ENCODE assay signal across 8 cellular contexts in genomic region chr7:82677493-82677892, GRCh38.
A peak's percentile ranks its signal among the peaks of the same experiment; 100 is the strongest.
DNase-seq lines count a peak whose midpoint lies in the region; ATAC-seq and TF ChIP-seq lines count a peak whose summit lies in the region.

No MANE protein-coding gene starts in this region.

- intact Hi-C loops in activated CD4-positive, alpha-beta T cell treated with anti-CD3 and anti-CD28 coated beads, Interleukin-2, amount 10 ng/mL, durations not matched to agents 24 days and 14 days (cut with micrococcal nuclease): no loop called here
- intact Hi-C loops in uterus (cut with DNase I; ENCODE audit: low total_unique reads): no loop called here

- no peak for TF ChIP-seq CTCF in uterus (IDR thresholded peaks at IDR 0.05)
- TF ChIP-seq CTCF in HFFc6 (IDR thresholded peaks at IDR 0.05): no peak

- H3K4me3 ChIP-seq in uterus: no peak overlapping the region

- H3K4me3 Mint-ChIP-seq in activated CD4-positive, alpha-beta T cell treated with anti-CD3 and anti-CD28 coated beads, Interleukin-2, amount 10 ng/mL, durations not matched to agents 24 days and 14 days: peak overlapping the region; percentile 51
- no peak overlapping the region for H3K4me3 Mint-ChIP-seq in HFFc6

- H3K27ac Mint-ChIP-seq in activated CD4-positive, alpha-beta T cell treated with anti-CD3 and anti-CD28 coated beads, Interleukin-2, amount 10 ng/mL, durations not matched to agents 24 days and 14 days: peak overlapping the region; percentile 72
- no peak overlapping the region for H3K27ac Mint-ChIP-seq in HFFc6

- ATAC-seq in GM18519 (IDR thresholded peaks at IDR 0.05; ENCODE audit: low FRiP score, unreplicated experiment) (peak; percentile 81), HG02885 (IDR thresholded peaks at IDR 0.05; ENCODE audit: poor library complexity, unreplicated experiment) (peak; percentile 91)

- H3K27ac ChIP-seq in uterus: no peak overlapping the region

- peaks cover 13% of the 10 kb centered on the region for H3K4me1 Mint-ChIP-seq in activated CD4-positive, alpha-beta T cell treated with anti-CD3 and anti-CD28 coated beads, Interleukin-2, amount 10 ng/mL, durations not matched to agents 24 days and 14 days
- H3K4me1 Mint-ChIP-seq in HFFc6 (ENCODE audit: low read depth): no peaks in the 10 kb centered on the region; the same call in 1 of the 2 replicates

- H3K4me1 ChIP-seq in uterus: no peaks in the 10 kb centered on the region

- H3K27me3 ChIP-seq in uterus: no peaks in the 10 kb centered on the region

- peak; percentile 85 for DNase-seq in activated CD4-positive, alpha-beta T cell treated with anti-CD3 and anti-CD28 coated beads, Interleukin-2, amount 10 ng/mL, durations not matched to agents 24 days and 14 days
- DNase-seq in iris pigment epithelial cell (ENCODE audit: low read depth) (peak; percentile 43), HuH-7.5 (ENCODE audit: low spot score) (no peak), uterus (no peak), NCI-H526 treated with DMSO at 0.1 percent for 48 hours (lab: John Stamatoyannopoulos, UW) (no peak), HFFc6 (no peak)

- TF ChIP-seq POLR2A in uterus (IDR thresholded peaks at IDR 0.05): no peak

- H3K27me3 Mint-ChIP-seq in activated CD4-positive, alpha-beta T cell treated with anti-CD3 and anti-CD28 coated beads, Interleukin-2, amount 10 ng/mL, durations not matched to agents 24 days and 14 days: no peaks in the 10 kb centered on the region
- H3K27me3 Mint-ChIP-seq in HFFc6 (ENCODE audit: insufficient read depth): no peaks in the 10 kb centered on the region; the same call in none of the 2 replicates

- no peaks in the 10 kb centered on the region for H3K36me3 ChIP-seq in uterus

- H3K9me3 ChIP-seq in uterus: no peaks in the 10 kb centered on the region

- no peaks in the 10 kb centered on the region for H3K9me3 Mint-ChIP-seq in activated CD4-positive, alpha-beta T cell treated with anti-CD3 and anti-CD28 coated beads, Interleukin-2, amount 10 ng/mL, durations not matched to agents 24 days and 14 days
- no peaks in the 10 kb centered on the region for H3K9me3 Mint-ChIP-seq in HFFc6

- H3K36me3 Mint-ChIP-seq in activated CD4-positive, alpha-beta T cell treated with anti-CD3 and anti-CD28 coated beads, Interleukin-2, amount 10 ng/mL, durations not matched to agents 24 days and 14 days (ENCODE audit: low read depth): no peaks in the 10 kb centered on the region
- H3K36me3 Mint-ChIP-seq in HFFc6 (ENCODE audit: low read depth): no peaks in the 10 kb centered on the region

Comparison
In these comparisons a context has a peak if more than half of its experiments do, and no peak if none do; other contexts are left out.
1. DNase-seq: peak in activated CD4-positive, alpha-beta T cell treated with anti-CD3 and anti-CD28 coated beads, Interleukin-2, amount 10 ng/mL, durations not matched to agents 24 days and 14 days (single experiment) and iris pigment epithelial cell (single experiment); none in HuH-7.5 (single experiment), uterus (0 of 2), NCI-H526 treated with DMSO at 0.1 percent for 48 hours (single experiment) and HFFc6 (single experiment).